In the genomic region with DNA sequence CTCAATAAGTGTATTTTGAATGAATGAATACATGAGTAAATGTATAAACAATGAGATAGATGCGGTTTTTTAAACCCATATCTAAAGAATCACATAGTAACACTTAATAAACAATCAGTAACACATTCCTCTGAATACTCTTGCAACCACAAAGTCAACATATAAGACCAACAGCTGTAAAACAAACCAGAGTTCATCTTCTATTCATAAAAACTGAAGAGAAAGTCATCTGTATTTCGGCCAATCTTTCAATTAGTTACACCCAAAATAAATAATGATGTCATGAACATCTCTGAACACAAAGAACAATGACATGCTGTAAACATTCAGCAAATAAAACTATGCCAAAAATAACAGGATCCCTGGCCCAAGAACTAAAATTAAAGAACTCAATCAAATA, we compare ENCODE assay signal across 13 cellular contexts. TPM values are rescaled to one million over a fixed set of nuclear protein-coding genes. Genes with fewer than 3 reads are reported as not detected.
A peak's percentile ranks its signal among the peaks of the same experiment; 100 is the strongest.
DNase-seq lines count a peak whose midpoint lies in the region; FAIRE-seq and TF ChIP-seq lines count a peak whose summit lies in the region.
"Had no signal": no experiment of that assay in that cellular context is flagged by ENCODE, and none has a peak within 500 bp of the region (broad histone marks: within the 10 kb centered on the region; RNA-seq: fewer than 3 reads in every experiment).

No MANE protein-coding gene starts in this region.

- no peak overlapping the region for H3K4me3 Mint-ChIP-seq in Calu3 (ENCODE audit: low read depth, unreplicated experiment)
- H3K4me3 Mint-ChIP-seq: T-helper 1 cell treated with Interleukin-12 subunit alpha and Interleukin-12 subunit beta and Interleukin-4 antibody, amounts not matched to agents 30 μg/mL and 1 μg/mL, for 36 hours had no signal

- no peak overlapping the region for H3K27ac Mint-ChIP-seq in Calu3 (ENCODE audit: unreplicated experiment)
- H3K27ac Mint-ChIP-seq: T-helper 1 cell treated with Interleukin-12 subunit alpha and Interleukin-12 subunit beta and Interleukin-4 antibody, amounts not matched to agents 30 μg/mL and 1 μg/mL, for 36 hours had no signal

- peaks cover 49% of the 10 kb centered on the region for H3K27me3 Mint-ChIP-seq in Calu3 (ENCODE audit: unreplicated experiment)

- no TSS peak for BruUV-seq in Calu3 (replicated peaks; lab: Mats Ljungman, UMichigan)

- CTCF ChIA-PET in Calu3 (lab: Charles Lee), result no interaction called here

- no peak for TF ChIP-seq CTCF in D721Med (IDR thresholded peaks at IDR 0.05; ENCODE audit: insufficient read depth, missing control alignments)
- no peak for TF ChIP-seq CTCF in Calu3 (IDR thresholded peaks at IDR 0.05; ENCODE audit: unreplicated experiment)

- H3K9me3 Mint-ChIP-seq in Calu3 (ENCODE audit: low read depth, unreplicated experiment), result no peaks in the 10 kb centered on the region
- H3K9me3 Mint-ChIP-seq: T-helper 1 cell treated with Interleukin-12 subunit alpha and Interleukin-12 subunit beta and Interleukin-4 antibody, amounts not matched to agents 30 μg/mL and 1 μg/mL, for 36 hours had no signal

- DNase-seq in D721Med (ENCODE audit: insufficient read length, low spot score) (no peak), NCI-H2029 treated with DMSO at 0.1 percent for 48 hours (lab: John Stamatoyannopoulos, UW) (peak; percentile 75), fibroblast of gingiva (ENCODE audit: low read depth) (peak; percentile 48), non-pigmented ciliary epithelial cell (ENCODE audit: low read depth) (peak; percentile 63), midbrain (lab: John Stamatoyannopoulos, UW) (no peak), Calu3 (no peak)
- DNase-seq in stimulated activated CD4-positive, alpha-beta T cell treated with anti-CD3 and anti-CD28 coated beads, Interleukin-2, amount 100 ng/mL, for 24 hours, result no peak
- no peak for DNase-seq in central memory CD4-positive, alpha-beta T cell
- DNase-seq: activated CD4-positive, alpha-beta T cell treated with anti-CD3 and anti-CD28 coated beads for 48 hours; left colon; NCI-H187 treated with DMSO at 0.1 percent for 48 hours had no signal

- peak; percentile 38 for FAIRE-seq in D721Med (lab: Jason Lieb, UNC)
- FAIRE-seq: H54 had no signal

- peaks cover 15% of the 10 kb centered on the region for H3K4me1 Mint-ChIP-seq in Calu3 (ENCODE audit: low read depth, unreplicated experiment)

- peaks cover 4% of the 10 kb centered on the region for H3K36me3 Mint-ChIP-seq in Calu3 (ENCODE audit: insufficient read depth, unreplicated experiment)

- intact Hi-C loops in Calu3 (cut with micrococcal nuclease; ENCODE audit: unreplicated experiment), result loop anchor here (5.0 to 10.0 kb wide), 2 partner anchors 130 to 292 kb away; partner anchors contain the start of gene TOMM20L

RNA-seq across cellular contexts. Expression of gene ARMH4, which starts 47.2 kb away (rescaled TPM):
- total RNA-seq in Calu3 (2022), result 0.07 TPM in 1 of 2 replicates, not detected in the other

Comparison
In these comparisons a context has a peak if more than half of its experiments do, and no peak if none do; other contexts are left out.
1. DNase-seq: peak in NCI-H2029 treated with DMSO at 0.1 percent for 48 hours (single experiment), fibroblast of gingiva (single experiment) and non-pigmented ciliary epithelial cell (single experiment); none in D721Med (single experiment), midbrain (single experiment), stimulated activated CD4-positive, alpha-beta T cell treated with anti-CD3 and anti-CD28 coated beads, Interleukin-2, amount 100 ng/mL, for 24 hours (0 of 2), Calu3 (single experiment) and central memory CD4-positive, alpha-beta T cell (single experiment).